In genomic region chr2:200575957-200576356, GRCh38 we compare ENCODE assay signal across 8 cellular contexts. TPM values are rescaled to one million over a fixed set of nuclear protein-coding genes. Genes with fewer than 3 reads are reported as not detected.
A peak's percentile ranks its signal among the peaks of the same experiment; 100 is the strongest.
DNase-seq lines count a peak whose midpoint lies in the region; ATAC-seq and TF ChIP-seq lines count a peak whose summit lies in the region.

No MANE protein-coding gene starts in this region.

- no peaks in the 10 kb centered on the region for H3K4me1 ChIP-seq in HEK293 (ENCODE audit: control insufficient read depth, insufficient read depth, low read length)

- H3K27ac ChIP-seq in C4-2B = no peak overlapping the region
- no peak overlapping the region for H3K27ac ChIP-seq in HEK293 (ENCODE audit: extremely low read depth, low read depth, low read length)
- no peak overlapping the region for H3K27ac ChIP-seq in VCaP

- H3K36me3 ChIP-seq in HEK293 (ENCODE audit: control insufficient read depth in 2 of 2, insufficient read depth in 1 of 2, low read length in 2 of 2) = peaks cover 17 to 25% of the 10 kb centered on the region in 2 experiments

- POLR2A ChIA-PET in HEK293 (lab: Yijun Ruan, JAX) = no interaction called here

- DNase-seq in left lobe of liver (ENCODE audit: low spot score) (no peak), T-helper 9 cell (no peak), SW480 (ENCODE audit: low spot score) (no peak), NCI-H510A (lab: John Stamatoyannopoulos, UW) (no peak), NCI-H2196 treated with DMSO at 0.1 percent for 48 hours (lab: John Stamatoyannopoulos, UW; ENCODE audit: unreplicated experiment) (no peak)

- CTCF ChIA-PET in HEK293 (lab: Yijun Ruan, JAX) = interaction anchor here (0.6 to 1.2 kb wide), 9 partner anchors 10 to 515 kb away, joined by 3 to 6 read pairs (median 3); no protein-coding TSS in a partner anchor

- no peaks in the 10 kb centered on the region for H3K9me3 ChIP-seq in HEK293 (ENCODE audit: control insufficient read depth, insufficient read depth, low read depth, low read length)

- ATAC-seq in left lobe of liver = peak; percentile 53

- no peak overlapping the region for H3K4me3 ChIP-seq in HEK293 (ENCODE audit: low read depth, low read length)

- peak; percentile 63 for TF ChIP-seq CTCF in C4-2B (conservative IDR thresholded peaks at IDR 0.05)
- TF ChIP-seq CTCF in HEK293 (tag by site-specific recombination; IDR thresholded peaks at IDR 0.05) = no peak
- TF ChIP-seq CTCF in VCaP (conservative IDR thresholded peaks at IDR 0.05) = peak; percentile 78

TF ChIP-seq in HEK293, 187 proteins besides CTCF, POLR2A, EP300 and RAD21:
- TF ChIP-seq ZNF580 (tag by site-specific recombination; IDR thresholded peaks at IDR 0.05) = no peak
- 0 out of 2 replicates have a peak, but pooled peaks have one; percentile 17 for TF ChIP-seq ZNF654 (tag by site-specific recombination; IDR thresholded peaks at IDR 0.05; ENCODE audit: low read depth)

RNA-seq across cellular contexts. Expression of gene AOX1, which starts 9.9 kb away (rescaled TPM):
- 1,212 TPM for total RNA-seq in left lobe of liver

RNA-seq across cellular contexts. Expression of gene SGO2, which starts 50.0 kb away (rescaled TPM):
- total RNA-seq in left lobe of liver = 0.50 TPM
